9 cellular contexts compared by ENCODE assay signal in genomic region chr5:36726767-36727166, GRCh38.
"Had no signal": no experiment of that assay in that cellular context is flagged by ENCODE, and none has a peak within 500 bp of the region (broad histone marks: within the 10 kb centered on the region; RNA-seq: fewer than 3 reads in every experiment).

No MANE protein-coding gene starts in this region.

- H3K27ac ChIP-seq: HL-60, KMS-11 had no signal

- FAIRE-seq: HepG2, HTR-8/SVneo had no signal

- ATAC-seq: HepG2 had no signal

- H3K4me3 Mint-ChIP-seq: IgD-negative memory B cell had no signal

- H3K9ac ChIP-seq: KMS-11 had no signal

- H3K4me2 ChIP-seq: KMS-11 had no signal

- DNase-seq: IMR-90, Karpas-422, KBM-7, KG1 had no signal

- H3K27me3 Mint-ChIP-seq: IgD-negative memory B cell had no signal
